10 cellular contexts compared by ENCODE assay signal in genomic region chr7:80151274-80151665, GRCh38. TPM values are rescaled to one million over a fixed set of nuclear protein-coding genes. Genes with fewer than 3 reads are reported as not detected.
A peak's percentile ranks its signal among the peaks of the same experiment; 100 is the strongest.
DNase-seq lines count a peak whose midpoint lies in the region; ATAC-seq and TF ChIP-seq lines count a peak whose summit lies in the region.
"Had no signal": no experiment of that assay in that cellular context is flagged by ENCODE, and none has a peak within 500 bp of the region (broad histone marks: within the 10 kb centered on the region; RNA-seq: fewer than 3 reads in every experiment).

No MANE protein-coding gene starts in this region.

- intact Hi-C loops in activated T-helper 1 cell treated with anti-CD3 and anti-CD28 coated beads, Interleukin-12 subunit alpha, Interleukin-12 subunit beta, Interleukin-2, Interleukin-4 antibody, amounts not matched to agents 30 ng/mL and 10 ng/mL and 1 ng/mL, durations not matched to agents 14 hours and 24 hours and 36 hours (cut with micrococcal nuclease) = loop anchor here (1.0 to 5.0 kb wide), 6 partner anchors 8 to 72 kb away; no protein-coding TSS in a partner anchor
- intact Hi-C loops in body of pancreas (cut with DNase I) = no loop called here

- no peaks in the 10 kb centered on the region for H3K9me3 Mint-ChIP-seq in activated T-helper 1 cell treated with anti-CD3 and anti-CD28 coated beads, Interleukin-12 subunit alpha, Interleukin-12 subunit beta, Interleukin-2, Interleukin-4 antibody, amounts not matched to agents 30 ng/mL and 10 ng/mL and 1 ng/mL, durations not matched to agents 14 hours and 24 hours and 36 hours
- no peaks in the 10 kb centered on the region for H3K9me3 Mint-ChIP-seq in nephron

- no peak overlapping the region for H3K4me3 ChIP-seq in body of pancreas

- peaks cover 8% of the 10 kb centered on the region for H3K27me3 Mint-ChIP-seq in activated T-helper 1 cell treated with anti-CD3 and anti-CD28 coated beads, Interleukin-12 subunit alpha, Interleukin-12 subunit beta, Interleukin-2, Interleukin-4 antibody, amounts not matched to agents 30 ng/mL and 10 ng/mL and 1 ng/mL, durations not matched to agents 14 hours and 24 hours and 36 hours (ENCODE audit: insufficient read depth)
- no peaks in the 10 kb centered on the region for H3K27me3 Mint-ChIP-seq in nephron (ENCODE audit: low read depth)

- DNase-seq in ELR (ENCODE audit: low read depth) = peak; percentile 63
- no peak for DNase-seq in activated T-helper 1 cell treated with anti-CD3 and anti-CD28 coated beads, Interleukin-12 subunit alpha, Interleukin-12 subunit beta, Interleukin-2, Interleukin-4 antibody, amounts not matched to agents 30 ng/mL and 10 ng/mL and 1 ng/mL, durations not matched to agents 14 hours and 24 hours and 36 hours (ENCODE audit: low spot score)
- DNase-seq in DMS53 treated with DMSO at 0.1 percent for 48 hours (lab: John Stamatoyannopoulos, UW; ENCODE audit: unreplicated experiment) = no peak
- no peak for DNase-seq in amygdala (lab: John Stamatoyannopoulos, UW)
- DNase-seq in NCI-H345 (lab: John Stamatoyannopoulos, UW) = no peak
- DNase-seq in body of pancreas = no peak
- DNase-seq: NCI-H82 had no signal

- H3K27ac Mint-ChIP-seq in activated T-helper 1 cell treated with anti-CD3 and anti-CD28 coated beads, Interleukin-12 subunit alpha, Interleukin-12 subunit beta, Interleukin-2, Interleukin-4 antibody, amounts not matched to agents 30 ng/mL and 10 ng/mL and 1 ng/mL, durations not matched to agents 14 hours and 24 hours and 36 hours = peak overlapping the region; percentile 47
- peak overlapping the region; percentile 23 to 51 (median 43) for H3K27ac Mint-ChIP-seq in nephron
- H3K27ac Mint-ChIP-seq: natural killer cell treated with Interleukin-12 subunit alpha and Interleukin-12 subunit beta and Interleukin-15 and Interleukin-18, amount 100 ng/mL, for 72 hours had no signal

- H3K27ac ChIP-seq in body of pancreas = no peak overlapping the region

- no peaks in the 10 kb centered on the region for H3K36me3 Mint-ChIP-seq in activated T-helper 1 cell treated with anti-CD3 and anti-CD28 coated beads, Interleukin-12 subunit alpha, Interleukin-12 subunit beta, Interleukin-2, Interleukin-4 antibody, amounts not matched to agents 30 ng/mL and 10 ng/mL and 1 ng/mL, durations not matched to agents 14 hours and 24 hours and 36 hours (ENCODE audit: low read depth)
- H3K36me3 Mint-ChIP-seq in nephron (ENCODE audit: low read depth) = no peaks in the 10 kb centered on the region
- H3K36me3 Mint-ChIP-seq: natural killer cell treated with Interleukin-12 subunit alpha and Interleukin-12 subunit beta and Interleukin-15 and Interleukin-18, amount 100 ng/mL, for 72 hours had no signal

- no peak for TF ChIP-seq POLR2A in body of pancreas (IDR thresholded peaks at IDR 0.05)

- no peaks in the 10 kb centered on the region for H3K36me3 ChIP-seq in body of pancreas (replicated peaks in 1 of 2; ENCODE audit: insufficient read depth in 1 of 2, low read depth in 2 of 2)

- peaks cover 17% of the 10 kb centered on the region for H3K4me1 Mint-ChIP-seq in activated T-helper 1 cell treated with anti-CD3 and anti-CD28 coated beads, Interleukin-12 subunit alpha, Interleukin-12 subunit beta, Interleukin-2, Interleukin-4 antibody, amounts not matched to agents 30 ng/mL and 10 ng/mL and 1 ng/mL, durations not matched to agents 14 hours and 24 hours and 36 hours (ENCODE audit: low read depth)
- H3K4me1 Mint-ChIP-seq in nephron = peaks cover 50% of the 10 kb centered on the region

- no peaks in the 10 kb centered on the region for H3K9me3 ChIP-seq in body of pancreas

- no peaks in the 10 kb centered on the region for H3K27me3 ChIP-seq in body of pancreas

- peak overlapping the region; percentile 38 for H3K4me3 Mint-ChIP-seq in activated T-helper 1 cell treated with anti-CD3 and anti-CD28 coated beads, Interleukin-12 subunit alpha, Interleukin-12 subunit beta, Interleukin-2, Interleukin-4 antibody, amounts not matched to agents 30 ng/mL and 10 ng/mL and 1 ng/mL, durations not matched to agents 14 hours and 24 hours and 36 hours
- no peak overlapping the region for H3K4me3 Mint-ChIP-seq in nephron
- H3K4me3 Mint-ChIP-seq: natural killer cell treated with Interleukin-12 subunit alpha and Interleukin-12 subunit beta and Interleukin-15 and Interleukin-18, amount 100 ng/mL, for 72 hours had no signal

- no peaks in the 10 kb centered on the region for H3K4me1 ChIP-seq in body of pancreas

- TF ChIP-seq CTCF in nephron (IDR thresholded peaks at IDR 0.05; ENCODE audit: unreplicated experiment in 3 of 3) (no peak), body of pancreas (IDR thresholded peaks at IDR 0.05) (no peak)

- ATAC-seq in HG02938 (IDR thresholded peaks at IDR 0.05; ENCODE audit: unreplicated experiment) (peak; percentile 67), body of pancreas (no peak)
- ATAC-seq: natural killer cell treated with Interleukin-12 subunit alpha and Interleukin-12 subunit beta and Interleukin-15 and Interleukin-18, amount 100 ng/mL, for 72 hours had no signal

RNA-seq across cellular contexts. Expression of gene GNAI1, which starts 16.6 kb away (rescaled TPM):
- total RNA-seq in activated T-helper 1 cell treated with anti-CD3 and anti-CD28 coated beads, Interleukin-12 subunit alpha, Interleukin-12 subunit beta, Interleukin-2, Interleukin-4 antibody, amounts not matched to agents 30 ng/mL and 10 ng/mL and 1 ng/mL, durations not matched to agents 14 hours and 24 hours and 36 hours = 5.3 and 6.0 TPM in 2 replicates
- 10 to 100 TPM in 1 of 2 donors, 1 to 10 TPM in 1; 9.1 to 16.5 TPM for total RNA-seq in body of pancreas
